9 cellular contexts compared by ENCODE assay signal in the genomic region with DNA sequence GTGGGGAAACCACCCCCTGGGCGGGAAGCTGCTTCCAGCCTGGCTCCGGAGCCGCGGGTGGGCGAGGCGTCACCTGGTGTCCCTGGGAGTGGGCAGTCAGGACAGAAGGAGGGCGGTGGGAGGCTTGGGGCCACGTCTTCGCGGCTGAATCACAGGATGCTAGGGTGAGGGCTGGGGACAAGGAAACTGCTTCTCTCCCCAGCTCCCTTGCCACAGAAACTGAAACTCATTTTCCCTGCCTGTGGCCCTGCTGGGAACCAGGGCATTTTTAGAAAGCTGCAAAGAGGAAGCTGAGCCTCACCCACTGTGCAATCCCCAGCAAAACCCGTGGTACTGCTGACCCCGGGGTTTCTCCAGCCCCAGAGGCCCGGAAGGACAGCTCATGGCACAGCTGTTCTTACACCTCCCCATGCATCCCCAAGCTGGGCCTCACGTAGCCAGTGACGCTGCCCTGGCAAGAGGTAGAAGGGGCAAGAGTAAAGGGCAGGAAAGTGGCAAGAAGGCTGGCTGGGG. TPM values are rescaled to one million over a fixed set of nuclear protein-coding genes. Genes with fewer than 3 reads are reported as not detected.
DNase-seq lines count a peak whose midpoint lies in the region; ATAC-seq lines count a peak whose summit lies in the region.
"Had no signal": no experiment of that assay in that cellular context is flagged by ENCODE, and none has a peak within 500 bp of the region (broad histone marks: within the 10 kb centered on the region; RNA-seq: fewer than 3 reads in every experiment).

No MANE protein-coding gene starts in this region.

- ATAC-seq in GM21717 (IDR thresholded peaks at IDR 0.05; ENCODE audit: unreplicated experiment): peak; percentile 29

- intact Hi-C loops in posterior vena cava (cut with DNase I): no loop called here

- DNase-seq in GM04503 (ENCODE audit: low read depth) (peak; percentile 23), MV-4-11 (lab: John Stamatoyannopoulos, UW) (peak; percentile 97), activated gamma-delta T cell (lab: John Stamatoyannopoulos, UW) (peak; percentile 23), foreskin melanocyte (peak; percentile 75), posterior vena cava (ENCODE audit: low spot score) (peak; percentile 95), islet precursor cell (no peak), NCI-H1930 (lab: John Stamatoyannopoulos, UW) (no peak)

RNA-seq across cellular contexts. Expression of a gene that starts 8.2 kb away (rescaled TPM):
- 10 to 100 TPM; 26.7 to 31.4 TPM for total RNA-seq in posterior vena cava

RNA-seq across cellular contexts. Expression of a gene that starts 25.6 kb away (rescaled TPM):
- not detected for total RNA-seq in posterior vena cava
- total RNA-seq: T-helper 2 cell treated with Interferon-gamma antibody and Interleukin-4, amounts not matched to agents 100 ng/mL and 5 ng/mL, for 36 hours had no signal

RNA-seq across cellular contexts. Expression of a gene that starts 40.1 kb away (rescaled TPM):
- total RNA-seq in posterior vena cava: 10 to 100 TPM; 17.2 to 17.9 TPM

RNA-seq across cellular contexts. Expression of a gene that starts 44.5 kb away (rescaled TPM):
- 10 to 100 TPM; 16.3 to 24.5 TPM for total RNA-seq in posterior vena cava

RNA-seq across cellular contexts. Expression of a gene that starts 46.8 kb away (rescaled TPM):
- 1 to 10 TPM; 1.6 to 4.7 TPM for total RNA-seq in posterior vena cava
- total RNA-seq: T-helper 2 cell treated with Interferon-gamma antibody and Interleukin-4, amounts not matched to agents 100 ng/mL and 5 ng/mL, for 36 hours had no signal

Comparison
In these comparisons a context has a peak if more than half of its experiments do, and no peak if none do; other contexts are left out.
1. DNase-seq: peak in GM04503 (single experiment), MV-4-11 (single experiment), activated gamma-delta T cell (single experiment), foreskin melanocyte (single experiment) and posterior vena cava (single experiment); none in islet precursor cell (single experiment) and NCI-H1930 (0 of 2).